Comparison of ENCODE assay signal across 24 cellular contexts in the genomic region with DNA sequence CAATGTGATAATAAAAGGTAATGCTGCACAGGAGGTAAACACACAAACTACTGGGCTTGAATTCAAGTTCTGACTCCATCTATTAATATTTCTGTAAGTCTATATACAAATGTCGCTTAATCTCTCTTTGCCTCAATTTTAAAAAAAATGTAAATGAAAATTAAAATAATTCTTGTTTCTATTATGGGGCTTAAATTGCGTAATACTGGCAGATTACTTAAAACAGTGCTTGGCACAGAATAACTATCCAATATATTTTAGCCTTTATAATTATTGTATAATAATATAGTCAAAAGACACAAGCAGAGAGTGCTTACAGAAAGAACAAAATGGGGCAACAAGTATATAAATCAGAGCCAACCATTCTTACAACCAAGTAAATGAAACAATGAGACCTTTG.
DNase-seq lines count a peak whose midpoint lies in the region; ATAC-seq, FAIRE-seq and TF ChIP-seq lines count a peak whose summit lies in the region.
"Had no signal": no experiment of that assay in that cellular context is flagged by ENCODE, and none has a peak within 500 bp of the region (broad histone marks: within the 10 kb centered on the region; RNA-seq: fewer than 3 reads in every experiment).

No MANE protein-coding gene starts in this region.

- BruUV-seq in IMR-90 (replicated peaks; lab: Mats Ljungman, UMichigan), result no TSS peak

- no peak overlapping the region for H3K9ac ChIP-seq in IMR-90 (ENCODE audit: low read depth, low read length)
- no peak overlapping the region for H3K9ac ChIP-seq in H1 (replicated peaks in 1 of 4; ENCODE audit: extremely low read depth in 1 of 4, low read depth in 3 of 4, low read length in 3 of 4)
- H3K9ac ChIP-seq: BLaER1 had no signal

- H3K18ac ChIP-seq in IMR-90 (ENCODE audit: low read depth, low read length) (no peak overlapping the region), H1 (ENCODE audit: extremely low read depth, low read length) (no peak overlapping the region)

- H4K8ac ChIP-seq in IMR-90 (ENCODE audit: low read depth in 2 of 2, low read length in 2 of 2) (no peak overlapping the region), H1 (ENCODE audit: extremely low read depth, insufficient read depth, low read length) (no peak overlapping the region)

- dilution Hi-C loops in IMR-90 (cut with HindIII; ENCODE audit: low sequenced_read_pairs, unreplicated experiment), result no loop called here

- H3K14ac ChIP-seq in IMR-90 (replicated peaks; ENCODE audit: low read depth, low read length) (no peak overlapping the region), H1 (ENCODE audit: insufficient read length) (no peak overlapping the region)

- H2AFZ ChIP-seq in IMR-90 (replicated peaks; ENCODE audit: low read length, poor library complexity), result no peak overlapping the region
- H2AFZ ChIP-seq in H1 (ENCODE audit: low read length), result no peak overlapping the region
- no peak overlapping the region for H2AFZ ChIP-seq in osteoblast (ENCODE audit: low read length)

- H3K27me3 ChIP-seq in IMR-90 (ENCODE audit: control insufficient read depth, insufficient read depth, low read length), result no peaks in the 10 kb centered on the region
- no peaks in the 10 kb centered on the region for H3K27me3 ChIP-seq in H1 (replicated peaks in 1 of 4; ENCODE audit: control insufficient read depth in 3 of 4, extremely low read depth in 1 of 4, insufficient read depth in 3 of 4, low read length in 3 of 4)
- H3K27me3 ChIP-seq in osteoblast (ENCODE audit: insufficient read depth, low read length), result no peaks in the 10 kb centered on the region
- H3K27me3 ChIP-seq: BE2C, BLaER1 had no signal

- H4K20me1 ChIP-seq in IMR-90 (ENCODE audit: insufficient read depth, low read length), result no peaks in the 10 kb centered on the region
- H4K20me1 ChIP-seq in H1 (replicated peaks in 1 of 2; ENCODE audit: control insufficient read depth in 1 of 2, insufficient read depth in 2 of 2, low read length in 2 of 2), result no peaks in the 10 kb centered on the region
- no peaks in the 10 kb centered on the region for H4K20me1 ChIP-seq in osteoblast (ENCODE audit: insufficient read depth, low read length)
- H4K20me1 ChIP-seq: BLaER1 had no signal

- H2AK9ac ChIP-seq in IMR-90 (replicated peaks; ENCODE audit: low read depth, low read length, poor library complexity), result no peak overlapping the region

- H3K4me1 ChIP-seq in IMR-90 (ENCODE audit: control insufficient read depth, insufficient read depth, low read length), result peaks cover 4% of the 10 kb centered on the region
- peaks cover 0 to 4% (median 1%) of the 10 kb centered on the region in 4 experiments; a peak in 4 of 7 replicates for H3K4me1 ChIP-seq in H1 (replicated peaks in 1 of 4; ENCODE audit: control insufficient read depth in 3 of 4, insufficient read depth in 4 of 4, low read length in 3 of 4)
- H3K4me1 ChIP-seq in osteoblast (ENCODE audit: insufficient read depth, low read length), result peaks cover 2% of the 10 kb centered on the region
- H3K4me1 ChIP-seq: BE2C, BLaER1 had no signal

- H2AK5ac ChIP-seq in IMR-90 (ENCODE audit: low read depth, low read length) (no peak overlapping the region), H1 (ENCODE audit: low read depth, low read length) (no peak overlapping the region)

- H3K4ac ChIP-seq in IMR-90 (ENCODE audit: low read depth, low read length), result no peak overlapping the region
- no peak overlapping the region for H3K4ac ChIP-seq in H1 (replicated peaks; ENCODE audit: insufficient read length, low read depth, low read length)

- no peaks in the 10 kb centered on the region for H3K36me3 ChIP-seq in IMR-90 (ENCODE audit: control insufficient read depth, insufficient read depth, low read length)
- no peaks in the 10 kb centered on the region for H3K36me3 ChIP-seq in H1 (ENCODE audit: control insufficient read depth in 2 of 4, insufficient read depth in 4 of 4, low read length in 3 of 4)
- no peaks in the 10 kb centered on the region for H3K36me3 ChIP-seq in osteoblast (ENCODE audit: insufficient read depth, low read length)
- H3K36me3 ChIP-seq: BE2C, BLaER1 had no signal

- no peak overlapping the region for H3K27ac ChIP-seq in IMR-90 (ENCODE audit: insufficient read depth, low read length)
- no peak overlapping the region for H3K27ac ChIP-seq in H1 (ENCODE audit: low read depth, low read length)
- H3K27ac ChIP-seq in osteoblast (ENCODE audit: low read depth, low read length), result no peak overlapping the region
- H3K27ac ChIP-seq: BLaER1 had no signal

- H3K23ac ChIP-seq in IMR-90 (ENCODE audit: low read depth, low read length) (no peak overlapping the region), H1 (ENCODE audit: insufficient read length) (no peak overlapping the region)

- H2BK20ac ChIP-seq in IMR-90 (ENCODE audit: low read depth, low read length), result no peak overlapping the region
- no peak overlapping the region for H2BK20ac ChIP-seq in H1 (ENCODE audit: low read length)

- no peak overlapping the region for H2BK12ac ChIP-seq in H1 (ENCODE audit: low read depth, low read length)

- ATAC-seq in IMR-90 (ENCODE audit: low read depth) (no peak), HG03342 (IDR thresholded peaks at IDR 0.05; ENCODE audit: unreplicated experiment) (no peak)
- ATAC-seq: GM12878 had no signal

- no peaks in the 10 kb centered on the region for H3K9me3 ChIP-seq in IMR-90 (ENCODE audit: control insufficient read depth, insufficient read depth, low read length)
- H3K9me3 ChIP-seq in H1 (ENCODE audit: insufficient read depth in 2 of 2, low read depth in 1 of 2, low read length in 1 of 2), result no peaks in the 10 kb centered on the region
- no peaks in the 10 kb centered on the region for H3K9me3 ChIP-seq in osteoblast (ENCODE audit: low read depth, low read length)
- H3K9me3 ChIP-seq: BE2C, BLaER1 had no signal

- no peak for FAIRE-seq in H1 (lab: Jason Lieb, UNC)
- FAIRE-seq: GM12878, GM12892, GM18507 had no signal

- H4K5ac ChIP-seq in IMR-90 (ENCODE audit: low read depth, low read length), result no peak overlapping the region
- H4K5ac ChIP-seq in H1 (ENCODE audit: insufficient read length, low read depth, low read length), result no peak overlapping the region

- H3K9me1 ChIP-seq in IMR-90 (ENCODE audit: insufficient read depth, low read length), result peaks cover 4% of the 10 kb centered on the region; the same call in 1 of the 2 replicates

- H2BK5ac ChIP-seq in IMR-90 (ENCODE audit: low read depth, low read length, poor library complexity, severe bottlenecking) (no peak overlapping the region), H1 (ENCODE audit: low read depth, low read length) (no peak overlapping the region)

- intact Hi-C loops in IMR-90 (cut with micrococcal nuclease), result no loop called here

- H4K91ac ChIP-seq in IMR-90 (ENCODE audit: insufficient read depth, low read depth, low read length) (no peak overlapping the region), H1 (replicated peaks; ENCODE audit: insufficient read length, low read length) (no peak overlapping the region)

- H2BK120ac ChIP-seq in IMR-90 (ENCODE audit: low read depth, low read length), result no peak overlapping the region
- H2BK120ac ChIP-seq in H1 (replicated peaks; ENCODE audit: low read depth, low read length), result no peak overlapping the region

- in situ Hi-C loops in IMR-90 (cut with MboI; ENCODE audit: low sequenced_read_pairs), result loop anchor here (25.0 kb wide), 1 partner anchor 1427 kb away; no protein-coding TSS in a partner anchor

- DNase-seq in IMR-90, result no peak
- no peak for DNase-seq in H1 (ENCODE audit: low read depth in 1 of 2, low spot score in 2 of 2)
- DNase-seq in osteoblast (ENCODE audit: insufficient read length, low spot score, missing footprints), result no peak
- DNase-seq: 8988T; ACHN; BE2C; C1 segment of cervical spinal cord; CD4-positive, alpha-beta memory T cell; CD4-positive, CD25-positive, alpha-beta regulatory T cell; CD8-positive, alpha-beta memory T cell; COR-L47; DMS 273 treated with DMSO at 0.1 percent for 48 hours; DMS153; DMS53; DMS79; DND-41; EL; GDM1 had no signal

- H3K4me2 ChIP-seq in IMR-90 (ENCODE audit: low read depth, low read length) (no peak overlapping the region), H1 (ENCODE audit: insufficient read depth in 1 of 2, low read depth in 2 of 2, low read length in 2 of 2) (no peak overlapping the region), osteoblast (ENCODE audit: insufficient read depth, low read length) (no peak overlapping the region)
- H3K4me2 ChIP-seq: BLaER1 had no signal

- no CpG with 5 or more reads among the region's 2 CpGs for whole genome bisulfite sequencing in IMR-90 (ENCODE audit: extremely low coverage in 2 of 2, insufficient read length in 1 of 2), 2 experiments
- 91% methylated on average over 2 of the region's 2 CpGs; no CpG with 5 or more reads in 1 of the 2 experiments for WGBS in H1 (ENCODE audit: extremely low coverage in 1 of 2, insufficient coverage in 1 of 2, insufficient read length in 1 of 2, insufficient replicate concordance in 2 of 2, low coverage in 1 of 2, low lambda C conversion rate in 2 of 2, missing lambda C conversion rate in 1 of 2), 2 experiments

- POLR2A ChIA-PET in IMR-90 (lab: Charles Lee; ENCODE audit: unreplicated experiment) (no interaction called here), H1 (lab: Charles Lee; ENCODE audit: partially characterized antibody) (no interaction called here)

- no peaks in the 10 kb centered on the region for H3K79me2 ChIP-seq in H1 (ENCODE audit: control insufficient read depth in 1 of 2, insufficient read depth in 2 of 2, low read length in 2 of 2)
- H3K79me2 ChIP-seq in osteoblast (ENCODE audit: insufficient read depth, low read length), result no peaks in the 10 kb centered on the region

- CTCF ChIA-PET in IMR-90 (lab: Yijun Ruan, JAX) (interaction anchor here (0.6 kb wide), 1 partner anchor 147 kb away, joined by 4 read pairs; no protein-coding TSS in a partner anchor), H1 (lab: Charles Lee; ENCODE audit: partially characterized antibody) (no interaction called here)

- no peaks in the 10 kb centered on the region for H3K79me1 ChIP-seq in IMR-90 (ENCODE audit: low read depth in 1 of 2, low read length in 2 of 2)
- no peaks in the 10 kb centered on the region for H3K79me1 ChIP-seq in H1 (ENCODE audit: low read depth, low read length)

- no peak overlapping the region for H2BK15ac ChIP-seq in IMR-90 (ENCODE audit: low read depth, low read length)
- no peak overlapping the region for H2BK15ac ChIP-seq in H1 (ENCODE audit: low read length)

- TF ChIP-seq EP300 in Ishikawa (IDR thresholded peaks at IDR 0.05; ENCODE audit: borderline replicate concordance) (no peak), H1 (IDR thresholded peaks at IDR 0.05; ENCODE audit: borderline replicate concordance in 1 of 2, low read depth in 2 of 2, low read length in 2 of 2) (no peak)

- no peaks in the 10 kb centered on the region for H3K23me2 ChIP-seq in H1 (ENCODE audit: low read depth, low read length)

- no peak for TF ChIP-seq RAD21 in IMR-90 (IDR thresholded peaks at IDR 0.05; ENCODE audit: low read length)
- no peak for TF ChIP-seq RAD21 in Ishikawa (IDR thresholded peaks at IDR 0.05; ENCODE audit: low read depth)
- no peak for TF ChIP-seq RAD21 in H1 (IDR thresholded peaks at IDR 0.05 in 1 of 2, conservative IDR thresholded peaks at IDR 0.05 in 1 of 2; ENCODE audit: low read depth in 2 of 2, low read length in 2 of 2)

- H3K56ac ChIP-seq in IMR-90 (ENCODE audit: extremely low read depth, insufficient read depth, low read length) (no peak overlapping the region), H1 (replicated peaks; ENCODE audit: insufficient read length, low read depth, low read length) (no peak overlapping the region)

- TF ChIP-seq CTCF in IMR-90 (conservative IDR thresholded peaks at IDR 0.05; ENCODE audit: low read depth, low read length) (no peak), H1 (IDR thresholded peaks at IDR 0.05; ENCODE audit: control extremely low read depth in 1 of 3, insufficient read depth in 1 of 3, low read depth in 1 of 3, low read length in 3 of 3) (no peak), osteoblast (IDR thresholded peaks at IDR 0.05; ENCODE audit: extremely low read depth, low read depth, low read length) (no peak)

- H3K4me3 ChIP-seq in IMR-90 (ENCODE audit: insufficient read depth, low read depth, low read length) (no peak overlapping the region), H1 (ENCODE audit: extremely low read depth in 1 of 4, insufficient read depth in 2 of 4, low read depth in 3 of 4, low read length in 4 of 4) (no peak overlapping the region), osteoblast (ENCODE audit: insufficient read depth, low read length) (no peak overlapping the region)
- H3K4me3 ChIP-seq: BLaER1, GM12878 had no signal

- TF ChIP-seq POLR2A in IMR-90 (IDR thresholded peaks at IDR 0.05; ENCODE audit: low read depth, low read length) (no peak), H1 (IDR thresholded peaks at IDR 0.05; ENCODE audit: control extremely low read depth in 1 of 2, low read depth in 2 of 2, low read length in 2 of 2) (no peak)
